ENCODE assay signal across 1 cellular context in the genomic region with DNA sequence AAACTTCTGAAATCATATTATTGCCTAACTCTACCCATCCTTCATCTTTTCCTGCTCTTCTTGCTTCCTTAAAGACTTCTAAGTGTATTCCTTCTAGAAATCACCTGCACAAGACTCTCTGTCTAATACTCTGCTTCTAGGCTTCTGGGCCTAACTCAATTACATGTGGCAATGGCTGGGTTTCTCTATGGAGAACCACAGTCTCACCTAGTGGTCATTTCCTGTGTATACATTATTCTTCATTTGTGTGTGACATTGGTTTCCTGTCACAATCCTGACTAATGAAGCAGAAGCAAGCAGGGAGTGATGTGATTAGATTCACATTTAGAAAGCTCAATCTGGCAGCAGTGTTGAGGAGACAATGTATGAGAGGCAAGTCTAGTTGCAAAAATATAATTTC.
TF ChIP-seq lines count a peak whose summit lies in the region.

No MANE protein-coding gene starts in this region.

TF ChIP-seq in WTC11, 78 proteins besides CTCF, POLR2A, EP300 and RAD21 (continued from another document):
- TF ChIP-seq, protein P1, sequence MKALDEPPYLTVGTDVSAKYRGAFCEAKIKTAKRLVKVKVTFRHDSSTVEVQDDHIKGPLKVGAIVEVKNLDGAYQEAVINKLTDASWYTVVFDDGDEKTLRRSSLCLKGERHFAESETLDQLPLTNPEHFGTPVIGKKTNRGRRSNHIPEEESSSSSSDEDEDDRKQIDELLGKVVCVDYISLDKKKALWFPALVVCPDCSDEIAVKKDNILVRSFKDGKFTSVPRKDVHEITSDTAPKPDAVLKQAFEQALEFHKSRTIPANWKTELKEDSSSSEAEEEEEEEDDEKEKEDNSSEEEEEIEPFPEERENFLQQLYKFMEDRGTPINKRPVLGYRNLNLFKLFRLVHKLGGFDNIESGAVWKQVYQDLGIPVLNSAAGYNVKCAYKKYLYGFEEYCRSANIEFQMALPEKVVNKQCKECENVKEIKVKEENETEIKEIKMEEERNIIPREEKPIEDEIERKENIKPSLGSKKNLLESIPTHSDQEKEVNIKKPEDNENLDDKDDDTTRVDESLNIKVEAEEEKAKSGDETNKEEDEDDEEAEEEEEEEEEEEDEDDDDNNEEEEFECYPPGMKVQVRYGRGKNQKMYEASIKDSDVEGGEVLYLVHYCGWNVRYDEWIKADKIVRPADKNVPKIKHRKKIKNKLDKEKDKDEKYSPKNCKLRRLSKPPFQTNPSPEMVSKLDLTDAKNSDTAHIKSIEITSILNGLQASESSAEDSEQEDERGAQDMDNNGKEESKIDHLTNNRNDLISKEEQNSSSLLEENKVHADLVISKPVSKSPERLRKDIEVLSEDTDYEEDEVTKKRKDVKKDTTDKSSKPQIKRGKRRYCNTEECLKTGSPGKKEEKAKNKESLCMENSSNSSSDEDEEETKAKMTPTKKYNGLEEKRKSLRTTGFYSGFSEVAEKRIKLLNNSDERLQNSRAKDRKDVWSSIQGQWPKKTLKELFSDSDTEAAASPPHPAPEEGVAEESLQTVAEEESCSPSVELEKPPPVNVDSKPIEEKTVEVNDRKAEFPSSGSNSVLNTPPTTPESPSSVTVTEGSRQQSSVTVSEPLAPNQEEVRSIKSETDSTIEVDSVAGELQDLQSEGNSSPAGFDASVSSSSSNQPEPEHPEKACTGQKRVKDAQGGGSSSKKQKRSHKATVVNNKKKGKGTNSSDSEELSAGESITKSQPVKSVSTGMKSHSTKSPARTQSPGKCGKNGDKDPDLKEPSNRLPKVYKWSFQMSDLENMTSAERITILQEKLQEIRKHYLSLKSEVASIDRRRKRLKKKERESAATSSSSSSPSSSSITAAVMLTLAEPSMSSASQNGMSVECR (CRISPR knock-in tag; IDR thresholded peaks at IDR 0.05; ENCODE audit: borderline replicate concordance) = no peak
